ENCODE assay signal across 28 cellular contexts in genomic region chr6:43979525-43979924, GRCh38.
"Had no signal": no experiment of that assay in that cellular context is flagged by ENCODE, and none has a peak within 500 bp of the region (broad histone marks: within the 10 kb centered on the region; RNA-seq: fewer than 3 reads in every experiment).

No MANE protein-coding gene starts in this region.

- ATAC-seq: activated naive CD4-positive, alpha-beta T cell treated with anti-CD3 and anti-CD28 coated beads, Interleukin-2, amount 50 U/mL, for 72 hours; left colon; naive thymus-derived CD8-positive, alpha-beta T cell; stimulated activated effector memory CD8-positive, alpha-beta T cell treated with anti-CD3 and anti-CD28 coated beads, Interleukin-12 subunit alpha, Interleukin-12 subunit beta, amount 100 ng/mL, for 72 hours; WTC11 had no signal

- H3K9me3 Mint-ChIP-seq: activated naive CD4-positive, alpha-beta T cell treated with anti-CD3 and anti-CD28 coated beads, Interleukin-2, amount 50 U/mL, for 72 hours; activated T-helper 1 cell treated with anti-CD3 and anti-CD28 coated beads, Interleukin-12 subunit alpha, Interleukin-12 subunit beta, Interleukin-2, Interleukin-4 antibody, amounts not matched to agents 30 ng/mL and 10 ng/mL and 1 ng/mL, durations not matched to agents 14 hours and 24 hours and 36 hours; central memory CD8-positive, alpha-beta T cell; neural crest cell; stimulated activated effector memory CD8-positive, alpha-beta T cell treated with anti-CD3 and anti-CD28 coated beads, Interleukin-12 subunit alpha, Interleukin-12 subunit beta, amount 100 ng/mL, for 72 hours; stimulated activated naive CD8-positive, alpha-beta T cell treated with anti-CD3 and anti-CD28 coated beads, Interleukin-15, Interleukin-2, amounts not matched to agents 100 ng/mL and 50 ng/mL, for 24 hours had no signal

- DNase-seq: activated CD4-positive, alpha-beta T cell treated with anti-CD3 and anti-CD28 coated beads for 4 hours; activated CD4-positive, alpha-beta T cell treated with anti-CD3 and anti-CD28 coated beads, Interleukin-2, amount 50 U/mL, for 4 hours; activated gamma-delta T cell treated with Interleukin-2 at 50 U/mL for 16 hours; activated T-cell treated with anti-CD3 and anti-CD28 coated beads for 4 hours; effector CD8-positive, alpha-beta T cell; gastrocnemius medialis; glutamatergic neuron; kidney; left colon; occipital lobe; psoas muscle; small intestine; stimulated activated CD4-positive, alpha-beta T cell treated with anti-CD3 and anti-CD28 coated beads, Interleukin-4, amount 100 ng/mL, for 24 hours; T-helper 2 cell had no signal

- H3K4me1 ChIP-seq: breast epithelium, parathyroid adenoma, vagina had no signal

- H3K36me3 Mint-ChIP-seq: activated naive CD4-positive, alpha-beta T cell treated with anti-CD3 and anti-CD28 coated beads, Interleukin-2, amount 50 U/mL, for 72 hours; stimulated activated effector memory CD8-positive, alpha-beta T cell treated with anti-CD3 and anti-CD28 coated beads, Interleukin-12 subunit alpha, Interleukin-12 subunit beta, amount 100 ng/mL, for 72 hours; WTC11 had no signal

- H3K27me3 ChIP-seq: breast epithelium, gastrocnemius medialis, sigmoid colon, vagina had no signal

- H3K27ac Mint-ChIP-seq: activated naive CD4-positive, alpha-beta T cell treated with anti-CD3 and anti-CD28 coated beads, Interleukin-2, amount 50 U/mL, for 72 hours; activated T-helper 1 cell treated with anti-CD3 and anti-CD28 coated beads, Interleukin-12 subunit alpha, Interleukin-12 subunit beta, Interleukin-2, Interleukin-4 antibody, amounts not matched to agents 30 ng/mL and 10 ng/mL and 1 ng/mL, durations not matched to agents 14 hours and 24 hours and 36 hours; naive thymus-derived CD8-positive, alpha-beta T cell; stimulated activated effector memory CD8-positive, alpha-beta T cell treated with anti-CD3 and anti-CD28 coated beads, Interleukin-12 subunit alpha, Interleukin-12 subunit beta, amount 100 ng/mL, for 72 hours; stimulated activated naive CD8-positive, alpha-beta T cell treated with anti-CD3 and anti-CD28 coated beads, Interleukin-15, Interleukin-2, amounts not matched to agents 100 ng/mL and 50 ng/mL, for 24 hours; WTC11 had no signal

- H3K27ac ChIP-seq: breast epithelium, epithelial cell of prostate, gastrocnemius medialis, parathyroid adenoma, psoas muscle, sigmoid colon, thoracic aorta, vagina had no signal

- H3K4me3 Mint-ChIP-seq: activated T-helper 1 cell treated with anti-CD3 and anti-CD28 coated beads, Interleukin-12 subunit alpha, Interleukin-12 subunit beta, Interleukin-2, Interleukin-4 antibody, amounts not matched to agents 30 ng/mL and 10 ng/mL and 1 ng/mL, durations not matched to agents 14 hours and 24 hours and 36 hours; central memory CD8-positive, alpha-beta T cell; naive thymus-derived CD8-positive, alpha-beta T cell; neural crest cell; stimulated activated effector memory CD8-positive, alpha-beta T cell treated with anti-CD3 and anti-CD28 coated beads, Interleukin-12 subunit alpha, Interleukin-12 subunit beta, amount 100 ng/mL, for 72 hours; stimulated activated naive CD8-positive, alpha-beta T cell treated with anti-CD3 and anti-CD28 coated beads, Interleukin-15, Interleukin-2, amounts not matched to agents 100 ng/mL and 50 ng/mL, for 24 hours; WTC11 had no signal

- H3K4me1 Mint-ChIP-seq: neural crest cell had no signal
